ENCODE assay signal across 11 cellular contexts in genomic region chr7:111198255-111198654, GRCh38.
DNase-seq lines count a peak whose midpoint lies in the region; ATAC-seq and TF ChIP-seq lines count a peak whose summit lies in the region.
"Had no signal": no experiment of that assay in that cellular context is flagged by ENCODE, and none has a peak within 500 bp of the region (broad histone marks: within the 10 kb centered on the region; RNA-seq: fewer than 3 reads in every experiment).

No MANE protein-coding gene starts in this region.

- ATAC-seq in activated CD4-positive, alpha-beta T cell treated with anti-CD3 and anti-CD28 coated beads for 36 hours, result peak; percentile 64
- ATAC-seq in RWPE2 (ENCODE audit: low read depth) (peak; percentile 100), GM21723 (IDR thresholded peaks at IDR 0.05; ENCODE audit: unreplicated experiment) (no peak)

- POLR2A ChIA-PET in activated CD4-positive, alpha-beta T cell treated with anti-CD3 and anti-CD28 coated beads for 36 hours (lab: Charles Lee), result no interaction called here
- POLR2A ChIA-PET in activated CD4-positive, alpha-beta T cell treated with anti-CD3 and anti-CD28 coated beads, Interleukin-2, amount 10 ng/mL, durations not matched to agents 7 days and 5 days (lab: Charles Lee), result no interaction called here
- POLR2A ChIA-PET in activated CD4-positive, alpha-beta memory T cell treated with anti-CD3 and anti-CD28 coated beads, Interleukin-2, amount 10 ng/mL, durations not matched to agents 7 days and 5 days (lab: Charles Lee), result no interaction called here

- no peak overlapping the region for H3K4me3 Mint-ChIP-seq in activated CD4-positive, alpha-beta T cell treated with anti-CD3 and anti-CD28 coated beads for 36 hours
- H3K4me3 Mint-ChIP-seq in activated CD4-positive, alpha-beta T cell treated with anti-CD3 and anti-CD28 coated beads, Interleukin-2, amount 10 ng/mL, durations not matched to agents 7 days and 5 days, result no peak overlapping the region
- H3K4me3 Mint-ChIP-seq in stimulated activated naive CD8-positive, alpha-beta T cell treated with anti-CD3 and anti-CD28 coated beads, Interleukin-15, Interleukin-2, amounts not matched to agents 100 ng/mL and 50 ng/mL, for 24 hours, result peak overlapping the region; percentile 15
- H3K4me3 Mint-ChIP-seq in activated CD4-positive, alpha-beta memory T cell treated with anti-CD3 and anti-CD28 coated beads, Interleukin-2, amount 10 ng/mL, durations not matched to agents 7 days and 5 days, result no peak overlapping the region
- H3K4me3 Mint-ChIP-seq: activated T-cell treated with anti-CD3 and anti-CD28 coated beads, Interleukin-2, amount 50 U/mL, for 24 hours had no signal

- H3K4me1 Mint-ChIP-seq in activated CD4-positive, alpha-beta T cell treated with anti-CD3 and anti-CD28 coated beads for 36 hours, result peaks cover 9% of the 10 kb centered on the region
- H3K4me1 Mint-ChIP-seq in activated CD4-positive, alpha-beta T cell treated with anti-CD3 and anti-CD28 coated beads, Interleukin-2, amount 10 ng/mL, durations not matched to agents 7 days and 5 days, result no peaks in the 10 kb centered on the region
- peaks cover 14% of the 10 kb centered on the region for H3K4me1 Mint-ChIP-seq in stimulated activated naive CD8-positive, alpha-beta T cell treated with anti-CD3 and anti-CD28 coated beads, Interleukin-15, Interleukin-2, amounts not matched to agents 100 ng/mL and 50 ng/mL, for 24 hours (ENCODE audit: low read depth)
- no peaks in the 10 kb centered on the region for H3K4me1 Mint-ChIP-seq in activated CD4-positive, alpha-beta memory T cell treated with anti-CD3 and anti-CD28 coated beads, Interleukin-2, amount 10 ng/mL, durations not matched to agents 7 days and 5 days

- H4K20me1 ChIP-seq in fibroblast of lung (ENCODE audit: control insufficient read depth, extremely low read depth, insufficient read depth, low read length), result no peaks in the 10 kb centered on the region

- H3K27ac ChIP-seq in RWPE2 (ENCODE audit: poor library complexity, severe bottlenecking), result peak overlapping the region; percentile 55
- peak overlapping the region; percentile 44 for H3K27ac ChIP-seq in fibroblast of lung (ENCODE audit: insufficient read depth, low read length)

- no peaks in the 10 kb centered on the region for H3K9me3 ChIP-seq in RWPE2 (ENCODE audit: severe bottlenecking)
- H3K9me3 ChIP-seq in fibroblast of lung (ENCODE audit: control insufficient read depth, insufficient read depth, low read depth, low read length), result no peaks in the 10 kb centered on the region

- H3K9ac ChIP-seq in fibroblast of lung (ENCODE audit: insufficient read depth, low read length), result no peak overlapping the region

- TF ChIP-seq CTCF in RWPE2 (IDR thresholded peaks at IDR 0.05; ENCODE audit: poor library complexity, severe bottlenecking) (no peak), fibroblast of lung (conservative IDR thresholded peaks at IDR 0.05 in 1 of 2, IDR thresholded peaks at IDR 0.05 in 1 of 2; ENCODE audit: low read depth in 1 of 2, low read length in 2 of 2) (no peak), GM20000 (IDR thresholded peaks at IDR 0.05; ENCODE audit: extremely low read depth, missing control alignments) (no peak)

- CTCF ChIA-PET in activated CD4-positive, alpha-beta T cell treated with anti-CD3 and anti-CD28 coated beads for 36 hours (lab: Charles Lee), result no interaction called here
- CTCF ChIA-PET in activated CD4-positive, alpha-beta T cell treated with anti-CD3 and anti-CD28 coated beads, Interleukin-2, amount 10 ng/mL, durations not matched to agents 7 days and 5 days (lab: Charles Lee), result no interaction called here
- CTCF ChIA-PET in activated CD4-positive, alpha-beta memory T cell treated with anti-CD3 and anti-CD28 coated beads, Interleukin-2, amount 10 ng/mL, durations not matched to agents 7 days and 5 days (lab: Charles Lee), result no interaction called here

- peaks cover 8% of the 10 kb centered on the region for H3K9me3 Mint-ChIP-seq in activated CD4-positive, alpha-beta T cell treated with anti-CD3 and anti-CD28 coated beads for 36 hours (ENCODE audit: low read depth)
- H3K9me3 Mint-ChIP-seq in activated CD4-positive, alpha-beta T cell treated with anti-CD3 and anti-CD28 coated beads, Interleukin-2, amount 10 ng/mL, durations not matched to agents 7 days and 5 days, result peaks cover 12% of the 10 kb centered on the region
- peaks cover 7% of the 10 kb centered on the region for H3K9me3 Mint-ChIP-seq in stimulated activated naive CD8-positive, alpha-beta T cell treated with anti-CD3 and anti-CD28 coated beads, Interleukin-15, Interleukin-2, amounts not matched to agents 100 ng/mL and 50 ng/mL, for 24 hours
- H3K9me3 Mint-ChIP-seq in activated CD4-positive, alpha-beta memory T cell treated with anti-CD3 and anti-CD28 coated beads, Interleukin-2, amount 10 ng/mL, durations not matched to agents 7 days and 5 days, result no peaks in the 10 kb centered on the region

- H3K27ac Mint-ChIP-seq in activated CD4-positive, alpha-beta T cell treated with anti-CD3 and anti-CD28 coated beads for 36 hours, result no peak overlapping the region
- no peak overlapping the region for H3K27ac Mint-ChIP-seq in activated CD4-positive, alpha-beta T cell treated with anti-CD3 and anti-CD28 coated beads, Interleukin-2, amount 10 ng/mL, durations not matched to agents 7 days and 5 days
- peak overlapping the region; percentile 43 for H3K27ac Mint-ChIP-seq in stimulated activated naive CD8-positive, alpha-beta T cell treated with anti-CD3 and anti-CD28 coated beads, Interleukin-15, Interleukin-2, amounts not matched to agents 100 ng/mL and 50 ng/mL, for 24 hours
- H3K27ac Mint-ChIP-seq in activated CD4-positive, alpha-beta memory T cell treated with anti-CD3 and anti-CD28 coated beads, Interleukin-2, amount 10 ng/mL, durations not matched to agents 7 days and 5 days, result no peak overlapping the region
- H3K27ac Mint-ChIP-seq: activated T-cell treated with anti-CD3 and anti-CD28 coated beads, Interleukin-2, amount 50 U/mL, for 24 hours had no signal

- H3K4me1 ChIP-seq in RWPE2 (ENCODE audit: insufficient read depth, poor library complexity, severe bottlenecking) (peaks cover 15% of the 10 kb centered on the region), fibroblast of lung (ENCODE audit: control insufficient read depth, extremely low read depth, insufficient read depth, low read length) (peaks cover 6% of the 10 kb centered on the region)

- intact Hi-C loops in activated CD4-positive, alpha-beta T cell treated with anti-CD3 and anti-CD28 coated beads for 36 hours (cut with DNase I, micrococcal nuclease), result no loop called here

- no peak overlapping the region for H2AFZ ChIP-seq in fibroblast of lung (ENCODE audit: low read length)

- H3K36me3 Mint-ChIP-seq in activated CD4-positive, alpha-beta T cell treated with anti-CD3 and anti-CD28 coated beads for 36 hours (ENCODE audit: low read depth), result peaks cover 11% of the 10 kb centered on the region
- H3K36me3 Mint-ChIP-seq in activated CD4-positive, alpha-beta T cell treated with anti-CD3 and anti-CD28 coated beads, Interleukin-2, amount 10 ng/mL, durations not matched to agents 7 days and 5 days (ENCODE audit: low read depth), result no peaks in the 10 kb centered on the region
- H3K36me3 Mint-ChIP-seq in stimulated activated naive CD8-positive, alpha-beta T cell treated with anti-CD3 and anti-CD28 coated beads, Interleukin-15, Interleukin-2, amounts not matched to agents 100 ng/mL and 50 ng/mL, for 24 hours (ENCODE audit: low read depth), result peaks cover 17% of the 10 kb centered on the region
- no peaks in the 10 kb centered on the region for H3K36me3 Mint-ChIP-seq in activated CD4-positive, alpha-beta memory T cell treated with anti-CD3 and anti-CD28 coated beads, Interleukin-2, amount 10 ng/mL, durations not matched to agents 7 days and 5 days (ENCODE audit: low read depth)

- no peak overlapping the region for H3K4me3 ChIP-seq in RWPE2 (ENCODE audit: severe bottlenecking)
- no peak overlapping the region for H3K4me3 ChIP-seq in fibroblast of lung (replicated peaks in 1 of 4; ENCODE audit: control extremely low read depth in 1 of 4, insufficient read depth in 1 of 4, low read depth in 3 of 4, low read length in 4 of 4)

- H3K4me2 ChIP-seq in fibroblast of lung (ENCODE audit: extremely low read depth, insufficient read depth, low read length), result peak overlapping the region; percentile 78

- H3K27me3 ChIP-seq in RWPE2 (ENCODE audit: insufficient read depth, poor library complexity, severe bottlenecking) (no peaks in the 10 kb centered on the region), fibroblast of lung (ENCODE audit: control insufficient read depth, insufficient read depth, low read length) (no peaks in the 10 kb centered on the region)

- H3K79me2 ChIP-seq in fibroblast of lung (ENCODE audit: control insufficient read depth, insufficient read depth, low read length), result no peaks in the 10 kb centered on the region

- H3K27me3 Mint-ChIP-seq in activated CD4-positive, alpha-beta T cell treated with anti-CD3 and anti-CD28 coated beads for 36 hours, result no peaks in the 10 kb centered on the region
- no peaks in the 10 kb centered on the region for H3K27me3 Mint-ChIP-seq in activated CD4-positive, alpha-beta T cell treated with anti-CD3 and anti-CD28 coated beads, Interleukin-2, amount 10 ng/mL, durations not matched to agents 7 days and 5 days
- H3K27me3 Mint-ChIP-seq in stimulated activated naive CD8-positive, alpha-beta T cell treated with anti-CD3 and anti-CD28 coated beads, Interleukin-15, Interleukin-2, amounts not matched to agents 100 ng/mL and 50 ng/mL, for 24 hours, result no peaks in the 10 kb centered on the region
- no peaks in the 10 kb centered on the region for H3K27me3 Mint-ChIP-seq in activated CD4-positive, alpha-beta memory T cell treated with anti-CD3 and anti-CD28 coated beads, Interleukin-2, amount 10 ng/mL, durations not matched to agents 7 days and 5 days
- H3K27me3 Mint-ChIP-seq: activated T-cell treated with anti-CD3 and anti-CD28 coated beads, Interleukin-2, amount 50 U/mL, for 24 hours had no signal

- H3K36me3 ChIP-seq in RWPE2 (ENCODE audit: low read depth) (no peaks in the 10 kb centered on the region), fibroblast of lung (ENCODE audit: control insufficient read depth, insufficient read depth, low read length) (no peaks in the 10 kb centered on the region)

- peak; percentile 4 for DNase-seq in activated CD4-positive, alpha-beta T cell treated with anti-CD3 and anti-CD28 coated beads for 36 hours
- no peak for DNase-seq in activated CD4-positive, alpha-beta T cell treated with anti-CD3 and anti-CD28 coated beads, Interleukin-2, amount 10 ng/mL, durations not matched to agents 7 days and 5 days
- peak; percentile 52 for DNase-seq in RWPE2 (ENCODE audit: low spot score)
- DNase-seq in fibroblast of lung (ENCODE audit: low read depth in 2 of 2), result peak; percentile 100
- no peak for DNase-seq in activated CD4-positive, alpha-beta memory T cell treated with anti-CD3 and anti-CD28 coated beads, Interleukin-2, amount 10 ng/mL, durations not matched to agents 7 days and 5 days
- DNase-seq in GM20000 (ENCODE audit: low spot score), result no peak
- DNase-seq: activated T-cell treated with anti-CD3 and anti-CD28 coated beads, Interleukin-2, amount 50 U/mL, for 24 hours; AML-193; NCI-H1092 treated with DMSO at 0.1 percent for 48 hours had no signal

Comparison
In these comparisons a context has a peak if more than half of its experiments do, and no peak if none do; other contexts are left out.
1. DNase-seq: peak in activated CD4-positive, alpha-beta T cell treated with anti-CD3 and anti-CD28 coated beads for 36 hours (single experiment), RWPE2 (single experiment) and fibroblast of lung (2 of 2); none in activated CD4-positive, alpha-beta T cell treated with anti-CD3 and anti-CD28 coated beads, Interleukin-2, amount 10 ng/mL, durations not matched to agents 7 days and 5 days (single experiment), activated CD4-positive, alpha-beta memory T cell treated with anti-CD3 and anti-CD28 coated beads, Interleukin-2, amount 10 ng/mL, durations not matched to agents 7 days and 5 days (single experiment) and GM20000 (single experiment).